Comparison of ENCODE assay signal across 21 cellular contexts in genomic region chr10:3978762-3979161, GRCh38.
A peak's percentile ranks its signal among the peaks of the same experiment; 100 is the strongest.
DNase-seq lines count a peak whose midpoint lies in the region; ATAC-seq and TF ChIP-seq lines count a peak whose summit lies in the region.
"Had no signal": no experiment of that assay in that cellular context is flagged by ENCODE, and none has a peak within 500 bp of the region (broad histone marks: within the 10 kb centered on the region; RNA-seq: fewer than 3 reads in every experiment).

No MANE protein-coding gene starts in this region.

- H3K4me1 ChIP-seq in mucosa of descending colon (ENCODE audit: low read depth): peaks cover 24% of the 10 kb centered on the region
- H3K4me1 ChIP-seq: A549, left ventricle myocardium inferior, upper lobe of left lung had no signal

- no peak overlapping the region for H3K27ac Mint-ChIP-seq in activated CD4-positive, alpha-beta memory T cell treated with anti-CD3 and anti-CD28 coated beads for 36 hours
- H3K27ac Mint-ChIP-seq in activated CD4-positive, alpha-beta memory T cell treated with anti-CD3 and anti-CD28 coated beads, Interleukin-2, amount 10 ng/mL, durations not matched to agents 7 days and 5 days: no peak overlapping the region
- H3K27ac Mint-ChIP-seq: activated T-helper 2 cell treated with anti-CD3 and anti-CD28 coated beads, Interferon-gamma antibody, Interleukin-2, Interleukin-4, amounts not matched to agents 10 μg/mL and 5 μg/mL and 100 μg/mL, durations not matched to agents 14 hours and 24 hours and 36 hours; GM23338; stimulated activated naive CD8-positive, alpha-beta T cell treated with anti-CD3 and anti-CD28 coated beads, Interleukin-15, amount 100 ng/mL, for 72 hours; WTC11 had no signal

- no peak overlapping the region for H3K4me3 Mint-ChIP-seq in activated CD4-positive, alpha-beta memory T cell treated with anti-CD3 and anti-CD28 coated beads for 36 hours
- no peak overlapping the region for H3K4me3 Mint-ChIP-seq in activated CD4-positive, alpha-beta memory T cell treated with anti-CD3 and anti-CD28 coated beads, Interleukin-2, amount 10 ng/mL, durations not matched to agents 7 days and 5 days
- H3K4me3 Mint-ChIP-seq: GM23338; stimulated activated naive CD8-positive, alpha-beta T cell treated with anti-CD3 and anti-CD28 coated beads, Interleukin-15, amount 100 ng/mL, for 72 hours; WTC11 had no signal

- H3K9me3 Mint-ChIP-seq in activated CD4-positive, alpha-beta memory T cell treated with anti-CD3 and anti-CD28 coated beads for 36 hours: peaks cover 15% of the 10 kb centered on the region
- peaks cover 26% of the 10 kb centered on the region for H3K9me3 Mint-ChIP-seq in activated CD4-positive, alpha-beta memory T cell treated with anti-CD3 and anti-CD28 coated beads, Interleukin-2, amount 10 ng/mL, durations not matched to agents 7 days and 5 days

- H3K4me3 ChIP-seq in choroid plexus epithelial cell (ENCODE audit: low read depth, low read length): no peak overlapping the region
- no peak overlapping the region for H3K4me3 ChIP-seq in mucosa of descending colon
- H3K4me3 ChIP-seq: A549, coronary artery, GM23338, left ventricle myocardium inferior, upper lobe of left lung had no signal

- POLR2A ChIA-PET in activated CD4-positive, alpha-beta memory T cell treated with anti-CD3 and anti-CD28 coated beads for 36 hours (lab: Charles Lee): no interaction called here
- POLR2A ChIA-PET in activated CD4-positive, alpha-beta memory T cell treated with anti-CD3 and anti-CD28 coated beads, Interleukin-2, amount 10 ng/mL, durations not matched to agents 7 days and 5 days (lab: Charles Lee): interaction anchor here (4.7 kb wide), 1 partner anchor 195 kb away, joined by 35 read pairs; the partner anchor contains the start of gene KLF6

- CTCF ChIA-PET in activated CD4-positive, alpha-beta memory T cell treated with anti-CD3 and anti-CD28 coated beads for 36 hours (lab: Charles Lee): no interaction called here
- CTCF ChIA-PET in activated CD4-positive, alpha-beta memory T cell treated with anti-CD3 and anti-CD28 coated beads, Interleukin-2, amount 10 ng/mL, durations not matched to agents 7 days and 5 days (lab: Charles Lee): no interaction called here

- ATAC-seq in mucosa of descending colon: peak; percentile 82
- ATAC-seq: A549; GM23338; sciatic nerve; stimulated activated naive CD8-positive, alpha-beta T cell treated with anti-CD3 and anti-CD28 coated beads, Interleukin-15, amount 100 ng/mL, for 72 hours; WTC11 had no signal

- peaks cover 46% of the 10 kb centered on the region for H3K4me1 Mint-ChIP-seq in activated CD4-positive, alpha-beta memory T cell treated with anti-CD3 and anti-CD28 coated beads for 36 hours (ENCODE audit: low read depth)
- peaks cover 51% of the 10 kb centered on the region for H3K4me1 Mint-ChIP-seq in activated CD4-positive, alpha-beta memory T cell treated with anti-CD3 and anti-CD28 coated beads, Interleukin-2, amount 10 ng/mL, durations not matched to agents 7 days and 5 days
- H3K4me1 Mint-ChIP-seq: GM23338 had no signal

- H3K36me3 Mint-ChIP-seq in activated CD4-positive, alpha-beta memory T cell treated with anti-CD3 and anti-CD28 coated beads for 36 hours: peaks cover 7% of the 10 kb centered on the region
- peaks cover 36% of the 10 kb centered on the region for H3K36me3 Mint-ChIP-seq in activated CD4-positive, alpha-beta memory T cell treated with anti-CD3 and anti-CD28 coated beads, Interleukin-2, amount 10 ng/mL, durations not matched to agents 7 days and 5 days (ENCODE audit: low read depth)

- no peaks in the 10 kb centered on the region for H3K27me3 Mint-ChIP-seq in activated CD4-positive, alpha-beta memory T cell treated with anti-CD3 and anti-CD28 coated beads for 36 hours
- peaks cover 1% of the 10 kb centered on the region for H3K27me3 Mint-ChIP-seq in activated CD4-positive, alpha-beta memory T cell treated with anti-CD3 and anti-CD28 coated beads, Interleukin-2, amount 10 ng/mL, durations not matched to agents 7 days and 5 days
- H3K27me3 Mint-ChIP-seq: stimulated activated naive CD8-positive, alpha-beta T cell treated with anti-CD3 and anti-CD28 coated beads, Interleukin-15, amount 100 ng/mL, for 72 hours had no signal

- DNase-seq in activated CD4-positive, alpha-beta memory T cell treated with anti-CD3 and anti-CD28 coated beads for 36 hours: peak; percentile 34
- DNase-seq in activated CD4-positive, alpha-beta memory T cell treated with anti-CD3 and anti-CD28 coated beads, Interleukin-2, amount 10 ng/mL, durations not matched to agents 7 days and 5 days: no peak
- DNase-seq in M059J (ENCODE audit: low read depth): peak; percentile 57
- peak; percentile 41 for DNase-seq in choroid plexus epithelial cell (ENCODE audit: low read depth)
- peak in 1 of 3 donors; percentile 47 for DNase-seq in mucosa of descending colon
- DNase-seq in HPDE6-E6E7 (ENCODE audit: extremely low spot score): no peak
- DNase-seq in NCI-H2107 treated with DMSO at 0.1 percent for 48 hours (lab: John Stamatoyannopoulos, UW; ENCODE audit: unreplicated experiment): no peak
- no peak for DNase-seq in AG20443 (ENCODE audit: low spot score)
- DNase-seq: anterior cingulate cortex; left ventricle myocardium inferior; NCI-H2029 treated with DMSO at 0.1 percent for 48 hours; NCI-H510A; SHP77 treated with DMSO at 0.1 percent for 48 hours; stimulated activated naive CD8-positive, alpha-beta T cell treated with anti-CD3 and anti-CD28 coated beads, Interleukin-15, amount 100 ng/mL, for 72 hours; upper lobe of left lung had no signal

- no peaks in the 10 kb centered on the region for H3K9me3 ChIP-seq in mucosa of descending colon
- H3K9me3 ChIP-seq: A549 had no signal

- no peak for TF ChIP-seq CTCF in choroid plexus epithelial cell (conservative IDR thresholded peaks at IDR 0.05; ENCODE audit: low read depth, low read length)
- TF ChIP-seq CTCF in mucosa of descending colon (IDR thresholded peaks at IDR 0.05): no peak

- no peaks in the 10 kb centered on the region for H3K36me3 ChIP-seq in mucosa of descending colon (ENCODE audit: low read depth)
- H3K36me3 ChIP-seq: left ventricle myocardium inferior, upper lobe of left lung had no signal

- intact Hi-C loops in activated CD4-positive, alpha-beta memory T cell treated with anti-CD3 and anti-CD28 coated beads for 36 hours (cut with micrococcal nuclease): no loop called here
- intact Hi-C loops in mucosa of descending colon (cut with DNase I, micrococcal nuclease): loop anchor here in 1 of 2 donors (10.0 kb wide), 1 partner anchor 86 kb away; no protein-coding TSS in a partner anchor

Comparison
In these comparisons a context has a peak if more than half of its experiments do, and no peak if none do; other contexts are left out.
1. DNase-seq: peak in activated CD4-positive, alpha-beta memory T cell treated with anti-CD3 and anti-CD28 coated beads for 36 hours (single experiment), M059J (single experiment) and choroid plexus epithelial cell (single experiment); none in activated CD4-positive, alpha-beta memory T cell treated with anti-CD3 and anti-CD28 coated beads, Interleukin-2, amount 10 ng/mL, durations not matched to agents 7 days and 5 days (single experiment), HPDE6-E6E7 (single experiment), NCI-H2107 treated with DMSO at 0.1 percent for 48 hours (single experiment) and AG20443 (single experiment).